Comparison of ENCODE assay signal across 2 cellular contexts in genomic region chr9:127791085-127791484, GRCh38.
TF ChIP-seq lines count a peak whose summit lies in the region.

No MANE protein-coding gene starts in this region.

TF ChIP-seq in SK-N-SH, 30 proteins besides CTCF, POLR2A, EP300 and RAD21 (continued from another document):
- TF ChIP-seq ELF1 (IDR thresholded peaks at IDR 0.05) (no peak), NRF1 (IDR thresholded peaks at IDR 0.05; ENCODE audit: low read depth, low read length) (no peak), FOSL2 (IDR thresholded peaks at IDR 0.05; ENCODE audit: borderline replicate concordance, low read depth) (no peak), SMC3 (IDR thresholded peaks at IDR 0.05; ENCODE audit: low read depth, low read length) (no peak), NFIC (IDR thresholded peaks at IDR 0.05; ENCODE audit: borderline replicate concordance) (no peak)
- TF ChIP-seq, protein P1, sequence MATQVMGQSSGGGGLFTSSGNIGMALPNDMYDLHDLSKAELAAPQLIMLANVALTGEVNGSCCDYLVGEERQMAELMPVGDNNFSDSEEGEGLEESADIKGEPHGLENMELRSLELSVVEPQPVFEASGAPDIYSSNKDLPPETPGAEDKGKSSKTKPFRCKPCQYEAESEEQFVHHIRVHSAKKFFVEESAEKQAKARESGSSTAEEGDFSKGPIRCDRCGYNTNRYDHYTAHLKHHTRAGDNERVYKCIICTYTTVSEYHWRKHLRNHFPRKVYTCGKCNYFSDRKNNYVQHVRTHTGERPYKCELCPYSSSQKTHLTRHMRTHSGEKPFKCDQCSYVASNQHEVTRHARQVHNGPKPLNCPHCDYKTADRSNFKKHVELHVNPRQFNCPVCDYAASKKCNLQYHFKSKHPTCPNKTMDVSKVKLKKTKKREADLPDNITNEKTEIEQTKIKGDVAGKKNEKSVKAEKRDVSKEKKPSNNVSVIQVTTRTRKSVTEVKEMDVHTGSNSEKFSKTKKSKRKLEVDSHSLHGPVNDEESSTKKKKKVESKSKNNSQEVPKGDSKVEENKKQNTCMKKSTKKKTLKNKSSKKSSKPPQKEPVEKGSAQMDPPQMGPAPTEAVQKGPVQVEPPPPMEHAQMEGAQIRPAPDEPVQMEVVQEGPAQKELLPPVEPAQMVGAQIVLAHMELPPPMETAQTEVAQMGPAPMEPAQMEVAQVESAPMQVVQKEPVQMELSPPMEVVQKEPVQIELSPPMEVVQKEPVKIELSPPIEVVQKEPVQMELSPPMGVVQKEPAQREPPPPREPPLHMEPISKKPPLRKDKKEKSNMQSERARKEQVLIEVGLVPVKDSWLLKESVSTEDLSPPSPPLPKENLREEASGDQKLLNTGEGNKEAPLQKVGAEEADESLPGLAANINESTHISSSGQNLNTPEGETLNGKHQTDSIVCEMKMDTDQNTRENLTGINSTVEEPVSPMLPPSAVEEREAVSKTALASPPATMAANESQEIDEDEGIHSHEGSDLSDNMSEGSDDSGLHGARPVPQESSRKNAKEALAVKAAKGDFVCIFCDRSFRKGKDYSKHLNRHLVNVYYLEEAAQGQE (IDR thresholded peaks at IDR 0.05; ENCODE audit: low read depth, low read length), result no peak
- TF ChIP-seq, protein P2, sequence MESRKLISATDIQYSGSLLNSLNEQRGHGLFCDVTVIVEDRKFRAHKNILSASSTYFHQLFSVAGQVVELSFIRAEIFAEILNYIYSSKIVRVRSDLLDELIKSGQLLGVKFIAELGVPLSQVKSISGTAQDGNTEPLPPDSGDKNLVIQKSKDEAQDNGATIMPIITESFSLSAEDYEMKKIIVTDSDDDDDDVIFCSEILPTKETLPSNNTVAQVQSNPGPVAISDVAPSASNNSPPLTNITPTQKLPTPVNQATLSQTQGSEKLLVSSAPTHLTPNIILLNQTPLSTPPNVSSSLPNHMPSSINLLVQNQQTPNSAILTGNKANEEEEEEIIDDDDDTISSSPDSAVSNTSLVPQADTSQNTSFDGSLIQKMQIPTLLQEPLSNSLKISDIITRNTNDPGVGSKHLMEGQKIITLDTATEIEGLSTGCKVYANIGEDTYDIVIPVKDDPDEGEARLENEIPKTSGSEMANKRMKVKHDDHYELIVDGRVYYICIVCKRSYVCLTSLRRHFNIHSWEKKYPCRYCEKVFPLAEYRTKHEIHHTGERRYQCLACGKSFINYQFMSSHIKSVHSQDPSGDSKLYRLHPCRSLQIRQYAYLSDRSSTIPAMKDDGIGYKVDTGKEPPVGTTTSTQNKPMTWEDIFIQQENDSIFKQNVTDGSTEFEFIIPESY (IDR thresholded peaks at IDR 0.05; ENCODE audit: borderline replicate concordance, low read depth), result no peak

TF ChIP-seq in SK-N-SH treated with all-trans-retinoic acid at 6 μM for 48 hours, 23 proteins besides CTCF, POLR2A, EP300 and RAD21 (continued from another document):
- TF ChIP-seq PATZ1 (CRISPR knock-in tag; IDR thresholded peaks at IDR 0.05; ENCODE audit: borderline replicate concordance), result no peak
- TF ChIP-seq CSDC2 (CRISPR knock-in tag; IDR thresholded peaks at IDR 0.05), result no peak
- TF ChIP-seq TCF4 (CRISPR knock-in tag; IDR thresholded peaks at IDR 0.05; ENCODE audit: borderline replicate concordance), result no peak
